Comparison of ENCODE assay signal across 10 cellular contexts in the genomic region with DNA sequence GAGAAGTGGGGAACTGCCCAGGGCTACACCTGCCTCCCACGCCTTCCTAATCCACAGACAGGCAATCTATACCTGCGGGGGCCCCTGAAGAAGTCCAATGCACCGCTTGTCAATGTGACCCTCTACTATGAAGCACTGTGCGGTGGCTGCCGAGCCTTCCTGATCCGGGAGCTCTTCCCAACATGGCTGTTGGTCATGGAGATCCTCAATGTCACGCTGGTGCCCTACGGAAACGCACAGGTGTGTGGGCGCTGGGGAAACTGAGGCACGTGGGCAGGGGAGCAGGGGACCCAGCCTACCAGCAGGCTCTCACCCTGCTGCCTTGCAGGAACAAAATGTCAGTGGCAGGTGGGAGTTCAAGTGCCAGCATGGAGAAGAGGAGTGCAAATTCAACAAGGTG. TPM values are rescaled to one million over a fixed set of nuclear protein-coding genes. Genes with fewer than 3 reads are reported as not detected.
DNase-seq lines count a peak whose midpoint lies in the region; ATAC-seq, FAIRE-seq and TF ChIP-seq lines count a peak whose summit lies in the region.
"Had no signal": no experiment of that assay in that cellular context is flagged by ENCODE, and none has a peak within 500 bp of the region (broad histone marks: within the 10 kb centered on the region; RNA-seq: fewer than 3 reads in every experiment).

No MANE protein-coding gene starts in this region.

- no peaks in the 10 kb centered on the region for H3K36me3 ChIP-seq in PC-3 (ENCODE audit: low read depth, low read length)
- H3K36me3 ChIP-seq: pancreas had no signal

- peak overlapping the region; percentile 92 to 97 for H3K4me3 Mint-ChIP-seq in effector memory CD8-positive, alpha-beta T cell

- intact Hi-C loops in PC-3 (cut with micrococcal nuclease): no loop called here

- BruUV-seq in PC-3 (replicated peaks; lab: Mats Ljungman, UMichigan): no TSS peak

- no peak overlapping the region for H3K9ac ChIP-seq in PC-3 (ENCODE audit: low read length)

- no peaks in the 10 kb centered on the region for H3K9me3 Mint-ChIP-seq in effector memory CD8-positive, alpha-beta T cell

- no peak overlapping the region for H3K27ac Mint-ChIP-seq in effector memory CD8-positive, alpha-beta T cell

- no peaks in the 10 kb centered on the region for H3K9me2 ChIP-seq in PC-3 (replicated peaks; ENCODE audit: low read length)

- H3K9me3 ChIP-seq in PC-3 (ENCODE audit: low read length): no peaks in the 10 kb centered on the region
- H3K9me3 ChIP-seq: pancreas had no signal

- FAIRE-seq in GM12891 (lab: Jason Lieb, UNC): no peak
- FAIRE-seq: pancreas had no signal

- CTCF ChIA-PET in PC-3 (lab: Charles Lee): no interaction called here

- no peak for TF ChIP-seq CTCF in PC-3 (conservative IDR thresholded peaks at IDR 0.05; ENCODE audit: low read depth, low read length)

- no peaks in the 10 kb centered on the region for H4K20me1 ChIP-seq in PC-3 (ENCODE audit: low read length)

- H3K27ac ChIP-seq in PC-3 (ENCODE audit: low read length): no peak overlapping the region
- H3K27ac ChIP-seq in skin epidermis: peak overlapping the region in 9 of 21 experiments; percentile 8 to 89 (median 82)

- no peak for ATAC-seq in PC-3
- ATAC-seq in effector memory CD8-positive, alpha-beta T cell (replicated peaks): no peak
- no peak for ATAC-seq in HG03095 (IDR thresholded peaks at IDR 0.05; ENCODE audit: unreplicated experiment)
- no peak for ATAC-seq in HG03039 (IDR thresholded peaks at IDR 0.05; ENCODE audit: unreplicated experiment)

- peaks cover 6% of the 10 kb centered on the region for H3K36me3 Mint-ChIP-seq in effector memory CD8-positive, alpha-beta T cell (ENCODE audit: insufficient read depth)

- DNase-seq in GM12891 (ENCODE audit: insufficient read length, low spot score) (no peak), PC-3 (no peak), NK-92 (lab: John Stamatoyannopoulos, UW; ENCODE audit: unreplicated experiment) (no peak)
- DNase-seq in effector memory CD8-positive, alpha-beta T cell: no peak
- DNase-seq: anterior cingulate cortex, islet precursor cell had no signal

- no peaks in the 10 kb centered on the region for H3K27me3 Mint-ChIP-seq in effector memory CD8-positive, alpha-beta T cell

- no peak overlapping the region; the same call in 1 of the 2 replicates for H3K4me3 ChIP-seq in PC-3 (ENCODE audit: low read length)
- peak overlapping the region in 6 of 7 experiments; percentile 46 to 76 (median 61) for H3K4me3 ChIP-seq in skin epidermis

- H3K79me2 ChIP-seq in PC-3 (ENCODE audit: low read length): no peaks in the 10 kb centered on the region

- no peak for TF ChIP-seq POLR2A in GM12891 (IDR thresholded peaks at IDR 0.05; ENCODE audit: low read depth, low read length)

- H3F3A ChIP-seq in PC-3 (ENCODE audit: low read length, unreplicated experiment): no peaks in the 10 kb centered on the region

- POLR2A ChIA-PET in PC-3 (lab: Charles Lee; ENCODE audit: unreplicated experiment): no interaction called here

- peaks cover 5% of the 10 kb centered on the region; the same call in 1 of the 2 replicates for H3K4me1 ChIP-seq in PC-3 (ENCODE audit: insufficient read depth, low read length)

- H3K4me1 Mint-ChIP-seq in effector memory CD8-positive, alpha-beta T cell (ENCODE audit: low read depth in 2 of 2): peaks cover 13 to 16% of the 10 kb centered on the region in 2 donors

- no peak overlapping the region for H2AFZ ChIP-seq in PC-3 (ENCODE audit: low read length)

- no peaks in the 10 kb centered on the region for H3K27me3 ChIP-seq in PC-3 (ENCODE audit: low read length)
- H3K27me3 ChIP-seq: pancreas had no signal

- peak overlapping the region; percentile 88 for H3K4me2 ChIP-seq in PC-3 (ENCODE audit: low read length)

TF ChIP-seq in GM12891, 5 proteins besides CTCF, POLR2A, EP300 and RAD21:
- TF ChIP-seq SPI1 (IDR thresholded peaks at IDR 0.05; ENCODE audit: low read depth, low read length): 0 out of 2 replicates have a peak, but pooled peaks have one; percentile 3
- no peak for TF ChIP-seq PAX5 (IDR thresholded peaks at IDR 0.05; ENCODE audit: insufficient read depth, low read length, severe bottlenecking)

RNA-seq across cellular contexts. Expression of a gene that starts 1.4 kb away (rescaled TPM):
- polyA plus RNA-seq in GM12891 (2012; ENCODE audit: low read depth, missing spikeins): 201 TPM
- 31.1 and 35.0 TPM in 2 replicates for total RNA-seq in PC-3 (2014; rRNA removed)

RNA-seq across cellular contexts. Expression of a gene that starts 18.0 kb away (rescaled TPM):
- polyA plus RNA-seq in GM12891 (2012; ENCODE audit: low read depth, missing spikeins): 10.6 TPM
- total RNA-seq in PC-3 (2014; rRNA removed): 34.2 and 44.7 TPM in 2 replicates

RNA-seq across cellular contexts. Expression of a gene that starts 22.0 kb away (rescaled TPM):
- 6.7 TPM for polyA plus RNA-seq in GM12891 (2012; ENCODE audit: low read depth, missing spikeins)
- 13.9 and 15.8 TPM in 2 replicates for total RNA-seq in PC-3 (2014; rRNA removed)

RNA-seq across cellular contexts. Expression of a gene that starts 28.9 kb away (rescaled TPM):
- polyA plus RNA-seq in GM12891 (2012; ENCODE audit: low read depth, missing spikeins): 1.0 TPM
- 5.7 and 6.7 TPM in 2 replicates for total RNA-seq in PC-3 (2014; rRNA removed)

RNA-seq across cellular contexts. Expression of a gene that starts 51.3 kb away (rescaled TPM):
- 0.17 TPM for polyA plus RNA-seq in GM12891 (2012; ENCODE audit: low read depth, missing spikeins)
- total RNA-seq in PC-3 (2014; rRNA removed): 1.8 TPM in 1 of 2 replicates, not detected in the other
